Comparison of ENCODE assay signal across 16 cellular contexts in genomic region chr6:124482071-124482491, GRCh38.
"Had no signal": no experiment of that assay in that cellular context is flagged by ENCODE, and none has a peak within 500 bp of the region (broad histone marks: within the 10 kb centered on the region; RNA-seq: fewer than 3 reads in every experiment).

No MANE protein-coding gene starts in this region.

- DNase-seq: activated CD4-positive, alpha-beta T cell treated with anti-CD3 and anti-CD28 coated beads, Interleukin-2, amount 10 ng/mL, durations not matched to agents 24 days and 14 days; activated CD4-positive, alpha-beta T cell treated with anti-CD3 and anti-CD28 coated beads, Interleukin-2, amount 50 U/mL, for 48 hours; activated CD8-positive, alpha-beta memory T cell treated with anti-CD3 and anti-CD28 coated beads for 24 hours; activated effector memory CD4-positive, alpha-beta T cell treated with anti-CD3 and anti-CD28 coated beads, Interleukin-2, amount 50 U/mL, for 16 hours; activated naive CD4-positive, alpha-beta T cell treated with Interleukin-2 at 50 U/mL for 16 hours; activated T-cell treated with anti-CD3 and anti-CD28 coated beads, Interleukin-2, amount 50 U/mL, for 4 hours; KG1; NCI-H1092 treated with DMSO at 0.1 percent for 48 hours; NCI-H1417 treated with DMSO at 0.1 percent for 48 hours; NCI-H1694; NCI-H2081; NCI-H446; NCI-H524; SHP77; SW 1271 had no signal

- ATAC-seq: activated CD4-positive, CD25-positive, alpha-beta regulatory T cell treated with anti-CD3 and anti-CD28 coated beads, Interleukin-2, amount 50 U/mL, for 24 hours; activated T-cell treated with anti-CD3 and anti-CD28 coated beads, Interleukin-2, amount 50 U/mL, for 4 hours had no signal
